33 cellular contexts compared by ENCODE assay signal in genomic region chr3:33895658-33896057, GRCh38.
"Had no signal": no experiment of that assay in that cellular context is flagged by ENCODE, and none has a peak within 500 bp of the region (broad histone marks: within the 10 kb centered on the region; RNA-seq: fewer than 3 reads in every experiment).

No MANE protein-coding gene starts in this region.

- H3K4me1 ChIP-seq: adrenal gland, ascending aorta, body of pancreas, breast epithelium had no signal

- H3K27ac ChIP-seq: adrenal gland, ascending aorta, body of pancreas, brain microvascular endothelial cell, breast epithelium, cardiac muscle cell had no signal

- H3K27me3 ChIP-seq: adrenal gland, ascending aorta, body of pancreas, brain microvascular endothelial cell, breast epithelium, cardiac muscle cell had no signal

- DNase-seq: activated effector memory CD4-positive, alpha-beta T cell treated with anti-CD3 and anti-CD28 coated beads, Interleukin-2, amount 50 U/mL, for 16 hours; activated effector memory CD4-positive, alpha-beta T cell treated with Interleukin-2 at 50 U/mL for 16 hours; activated gamma-delta T cell; activated gamma-delta T cell treated with Interleukin-2 at 50 U/mL for 16 hours; activated naive CD4-positive, alpha-beta T cell; activated naive CD4-positive, alpha-beta T cell treated with anti-CD3 and anti-CD28 coated beads for 36 hours; activated naive CD4-positive, alpha-beta T cell treated with anti-CD3 and anti-CD28 coated beads, Interleukin-2, amount 10 ng/mL, durations not matched to agents 7 days and 5 days; activated naive CD4-positive, alpha-beta T cell treated with anti-CD3 and anti-CD28 coated beads, Interleukin-2, amount 50 U/mL, for 16 hours; activated naive CD4-positive, alpha-beta T cell treated with Interleukin-2 at 50 U/mL for 16 hours; activated naive CD8-positive, alpha-beta T cell treated with anti-CD3 and anti-CD28 coated beads for 36 hours; activated naive CD8-positive, alpha-beta T cell treated with anti-CD3 and anti-CD28 coated beads, Interleukin-2, amount 10 ng/mL, durations not matched to agents 7 days and 5 days; activated naive CD8-positive, alpha-beta T cell treated with anti-CD3 and anti-CD28 coated beads, Interleukin-2, amount 50 U/mL, for 24 hours; activated T-cell treated with anti-CD3 and anti-CD28 coated beads, Interleukin-2, amount 50 U/mL, for 1 hour; activated T-cell treated with anti-CD3 and anti-CD28 coated beads, Interleukin-2, amount 50 U/mL, for 24 hours; activated T-cell treated with anti-CD3 and anti-CD28 coated beads, Interleukin-2, amount 50 U/mL, for 4 hours; activated T-cell treated with anti-CD3 and anti-CD28 coated beads, Interleukin-2, amount 50 U/mL, for 48 hours; activated T-cell treated with anti-CD3 and anti-CD28 coated beads, Interleukin-2, amount 50 U/mL, for 72 hours; adrenal gland; amniotic stem cell; amygdala; anterior cingulate cortex; aorta; body of pancreas; caudate nucleus; central memory CD4-positive, alpha-beta T cell; cerebellar nuclear complex had no signal

- ATAC-seq: activated naive CD4-positive, alpha-beta T cell treated with anti-CD3 and anti-CD28 coated beads, Interleukin-2, amount 50 U/mL, for 72 hours; activated naive CD8-positive, alpha-beta T cell treated with anti-CD3 and anti-CD28 coated beads, Interleukin-2, amount 50 U/mL, for 24 hours; activated T-cell treated with anti-CD3 and anti-CD28 coated beads, Interleukin-2, amount 50 U/mL, for 4 hours; activated T-cell treated with anti-CD3 and anti-CD28 coated beads, Interleukin-2, amount 50 U/mL, for 72 hours; activated T-helper 17 cell treated with anti-CD3 and anti-CD28 coated beads, Interleukin-2, amount 50 U/mL, for 72 hours; body of pancreas had no signal

- H3K9me3 ChIP-seq: adrenal gland, ascending aorta, body of pancreas, breast epithelium had no signal

- FAIRE-seq: bronchial epithelial cell had no signal

- H3K4me3 ChIP-seq: adrenal gland, ascending aorta, body of pancreas, breast epithelium, cardiac muscle cell had no signal

- H3K36me3 ChIP-seq: adrenal gland, ascending aorta, brain microvascular endothelial cell, breast epithelium, cardiac muscle cell had no signal
